Comparison of ENCODE assay signal across 20 cellular contexts in the genomic region with DNA sequence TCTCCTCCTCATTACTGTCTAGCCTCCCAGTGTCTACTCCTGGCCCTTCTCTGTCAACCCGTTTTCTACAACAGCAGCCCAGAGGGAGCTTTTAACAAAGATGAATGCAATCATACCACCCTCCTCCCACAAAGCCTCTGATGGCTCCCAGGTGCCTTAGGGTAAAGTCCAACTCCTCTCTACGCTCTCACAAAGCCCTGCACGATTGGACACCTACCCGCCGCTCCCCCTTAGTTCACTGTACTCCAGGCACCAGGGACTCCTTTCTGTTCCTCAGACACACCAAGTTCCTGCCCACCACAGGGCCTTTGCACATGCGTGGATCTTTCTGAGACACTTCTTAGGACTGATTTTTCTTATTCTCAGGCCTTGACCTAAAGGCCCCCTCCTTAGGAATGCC. TPM values are rescaled to one million over a fixed set of nuclear protein-coding genes. Genes with fewer than 3 reads are reported as not detected.
"Had no signal": no experiment of that assay in that cellular context is flagged by ENCODE, and none has a peak within 500 bp of the region (broad histone marks: within the 10 kb centered on the region; RNA-seq: fewer than 3 reads in every experiment).

No MANE protein-coding gene starts in this region.

- H3K27me3 ChIP-seq: dorsolateral prefrontal cortex, foreskin keratinocyte, hepatocyte, sigmoid colon, spleen had no signal

- H3K4me1 ChIP-seq: foreskin keratinocyte had no signal

- H3K27ac Mint-ChIP-seq: activated CD4-positive, alpha-beta memory T cell treated with anti-CD3 and anti-CD28 coated beads for 36 hours; activated CD4-positive, alpha-beta T cell treated with anti-CD3 and anti-CD28 coated beads for 36 hours; activated naive CD8-positive, alpha-beta T cell treated with anti-CD3 and anti-CD28 coated beads, Interleukin-2, amount 50 U/mL, for 24 hours; activated T-helper 17 cell treated with anti-CD3 and anti-CD28 coated beads, Interleukin-2, amount 50 U/mL, for 72 hours; brain; natural killer cell; stimulated activated naive B cell treated with anti-CD40 and anti-IgM and Interleukin-4, amounts not matched to agents 10 μg/mL and 1 μg/mL and 100 μg/mL, for 72 hours had no signal

- H3K9me3 Mint-ChIP-seq: activated CD4-positive, alpha-beta memory T cell treated with anti-CD3 and anti-CD28 coated beads for 36 hours; activated naive CD8-positive, alpha-beta T cell treated with anti-CD3 and anti-CD28 coated beads, Interleukin-2, amount 50 U/mL, for 24 hours; activated T-helper 17 cell treated with anti-CD3 and anti-CD28 coated beads, Interleukin-2, amount 50 U/mL, for 72 hours; brain; natural killer cell; stimulated activated naive B cell treated with anti-CD40 and anti-IgM and Interleukin-4, amounts not matched to agents 10 μg/mL and 1 μg/mL and 100 μg/mL, for 72 hours had no signal

- H3K36me3 Mint-ChIP-seq: activated CD4-positive, alpha-beta memory T cell treated with anti-CD3 and anti-CD28 coated beads for 36 hours; brain; natural killer cell had no signal

- H3K4me3 ChIP-seq: dorsolateral prefrontal cortex, hepatocyte, lower lobe of right lung, sigmoid colon, spleen, thoracic aorta had no signal

- H3K27me3 Mint-ChIP-seq: activated CD4-positive, alpha-beta memory T cell treated with anti-CD3 and anti-CD28 coated beads for 36 hours; activated CD4-positive, alpha-beta T cell treated with anti-CD3 and anti-CD28 coated beads for 36 hours; activated naive CD8-positive, alpha-beta T cell treated with anti-CD3 and anti-CD28 coated beads, Interleukin-2, amount 50 U/mL, for 24 hours; activated T-helper 17 cell treated with anti-CD3 and anti-CD28 coated beads, Interleukin-2, amount 50 U/mL, for 72 hours; brain; stimulated activated naive B cell treated with anti-CD40 and anti-IgM and Interleukin-4, amounts not matched to agents 10 μg/mL and 1 μg/mL and 100 μg/mL, for 72 hours had no signal

- H3K9me3 ChIP-seq: lower lobe of right lung, sigmoid colon, spleen, thoracic aorta had no signal

- H3K4me1 Mint-ChIP-seq: activated naive CD8-positive, alpha-beta T cell treated with anti-CD3 and anti-CD28 coated beads, Interleukin-2, amount 50 U/mL, for 24 hours; brain had no signal

- H3K4me3 Mint-ChIP-seq: activated CD4-positive, alpha-beta memory T cell treated with anti-CD3 and anti-CD28 coated beads for 36 hours; activated CD4-positive, alpha-beta T cell treated with anti-CD3 and anti-CD28 coated beads for 36 hours; activated naive CD8-positive, alpha-beta T cell treated with anti-CD3 and anti-CD28 coated beads, Interleukin-2, amount 50 U/mL, for 24 hours; activated T-helper 17 cell treated with anti-CD3 and anti-CD28 coated beads, Interleukin-2, amount 50 U/mL, for 72 hours; brain; natural killer cell; stimulated activated naive B cell treated with anti-CD40 and anti-IgM and Interleukin-4, amounts not matched to agents 10 μg/mL and 1 μg/mL and 100 μg/mL, for 72 hours had no signal

- DNase-seq: activated CD4-positive, alpha-beta memory T cell treated with anti-CD3 and anti-CD28 coated beads for 36 hours; activated CD4-positive, alpha-beta T cell treated with anti-CD3 and anti-CD28 coated beads for 36 hours; activated naive CD4-positive, alpha-beta T cell treated with Interleukin-2 at 50 U/mL for 16 hours; activated naive CD8-positive, alpha-beta T cell treated with anti-CD3 and anti-CD28 coated beads, Interleukin-2, amount 50 U/mL, for 24 hours; activated T-cell treated with anti-CD3 and anti-CD28 coated beads, Interleukin-2, amount 50 U/mL, for 1 hour; dorsolateral prefrontal cortex; foreskin keratinocyte; left cardiac atrium; lower lobe of right lung; natural killer cell; sigmoid colon; spleen; stimulated activated CD4-positive, alpha-beta T cell treated with anti-CD3 and anti-CD28 coated beads, Interleukin-4, amount 100 ng/mL, for 4 hours; stimulated activated naive B cell treated with anti-CD40 and anti-IgM and Interleukin-4, amounts not matched to agents 10 μg/mL and 1 μg/mL and 100 μg/mL, for 72 hours had no signal

- H3K27ac ChIP-seq: dorsolateral prefrontal cortex, epithelial cell of prostate, foreskin keratinocyte, hepatocyte, lower lobe of right lung, sigmoid colon, spleen, thoracic aorta had no signal

RNA-seq across cellular contexts. Expression of a gene that starts 23.5 kb away (rescaled TPM):
- total RNA-seq: fibroblast of lung, foreskin keratinocyte had no signal
